In the genomic region with DNA sequence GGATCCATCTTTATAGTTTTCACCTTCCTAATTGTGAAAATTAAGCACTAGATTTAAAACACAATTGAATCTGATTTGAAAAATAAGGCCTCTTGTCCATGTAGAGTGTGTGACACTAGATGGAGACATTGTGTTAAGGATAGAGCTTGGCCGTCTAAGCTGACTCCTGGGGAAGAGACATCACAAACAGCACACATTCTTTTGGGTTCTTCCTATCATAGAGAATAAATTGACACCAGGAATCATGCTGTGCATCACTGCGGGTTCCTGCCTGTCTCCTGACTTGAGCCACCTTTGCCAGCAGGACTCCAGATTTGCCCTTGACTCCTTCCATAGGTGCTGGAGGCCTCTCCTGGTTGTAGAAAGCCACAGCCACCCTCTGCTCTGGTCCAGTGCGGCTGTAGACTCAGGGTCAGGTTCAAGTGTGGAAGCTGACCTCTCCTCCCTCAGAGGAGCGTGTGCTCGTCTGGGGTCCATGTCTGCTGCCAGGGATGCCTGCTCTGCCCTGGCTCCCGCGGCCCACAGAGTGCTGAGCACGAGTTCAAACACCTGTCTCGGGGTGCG, we compare ENCODE assay signal across 8 cellular contexts. TPM values are rescaled to one million over a fixed set of nuclear protein-coding genes. Genes with fewer than 3 reads are reported as not detected.
A peak's percentile ranks its signal among the peaks of the same experiment; 100 is the strongest.
DNase-seq lines count a peak whose midpoint lies in the region; ATAC-seq, FAIRE-seq and TF ChIP-seq lines count a peak whose summit lies in the region.

No MANE protein-coding gene starts in this region.

- DNase-seq in GM06990 (ENCODE audit: extremely low read depth, insufficient read length): peak; percentile 41
- DNase-seq in NCI-H1105 (lab: John Stamatoyannopoulos, UW): peak; percentile 44
- peak; percentile 87 for DNase-seq in SIG-M5 treated with dmso at 0.1 percent for 504 hours (lab: John Stamatoyannopoulos, UW; ENCODE audit: unreplicated experiment)
- peak; percentile 86 to 91 for DNase-seq in dermis microvascular lymphatic vessel endothelial cell (ENCODE audit: low read depth in 2 of 2)
- DNase-seq in medulla oblongata (ENCODE audit: extremely low spot score): peak; percentile 84
- no peak for DNase-seq in vagina (ENCODE audit: extremely low spot score in 2 of 2)

- H3K9me3 ChIP-seq in vagina: no peaks in the 10 kb centered on the region

- H3K4me1 ChIP-seq in vagina: peaks cover 11% of the 10 kb centered on the region

- H3K27ac ChIP-seq in vagina: no peak overlapping the region

- ATAC-seq in HG02610 (IDR thresholded peaks at IDR 0.05; ENCODE audit: unreplicated experiment): peak; percentile 71

- intact Hi-C loops in vagina (cut with DNase I): loop anchor here (10.0 kb wide), 1 partner anchor 112 kb away; the partner anchor contains the start of gene ANKRD33B

- no peaks in the 10 kb centered on the region for H3K36me3 ChIP-seq in GM06990 (ENCODE audit: control insufficient read depth, insufficient read depth, low read length)
- no peaks in the 10 kb centered on the region for H3K36me3 ChIP-seq in vagina

- no peak overlapping the region for H3K4me3 ChIP-seq in GM06990 (replicated peaks; ENCODE audit: low read depth, low read length)
- no peak overlapping the region for H3K4me3 ChIP-seq in vagina

- peak; percentile 91 for FAIRE-seq in A204.1 (lab: Jason Lieb, UNC)

- H3K27me3 ChIP-seq in GM06990 (replicated peaks; ENCODE audit: control insufficient read depth, insufficient read depth, low read length) (no peaks in the 10 kb centered on the region), vagina (no peaks in the 10 kb centered on the region)

- TF ChIP-seq CTCF in GM06990 (IDR thresholded peaks at IDR 0.05; ENCODE audit: insufficient read depth, low read length, poor library complexity, severe bottlenecking): peak; percentile 66
- TF ChIP-seq CTCF in vagina (IDR thresholded peaks at IDR 0.05): peak in 2 of 3 experiments; percentile 46 to 69

- no peak for TF ChIP-seq POLR2A in vagina (IDR thresholded peaks at IDR 0.05)

RNA-seq across cellular contexts. Expression of gene ROPN1L, which starts 11.2 kb away (rescaled TPM):
- total RNA-seq in dermis microvascular lymphatic vessel endothelial cell (1.6 and 2.2 TPM in 2 replicates), vagina (4.2 TPM)

Comparison
In these comparisons a context has a peak if more than half of its experiments do, and no peak if none do; other contexts are left out.
1. DNase-seq: peak in GM06990 (single experiment), NCI-H1105 (single experiment), SIG-M5 treated with dmso at 0.1 percent for 504 hours (single experiment), dermis microvascular lymphatic vessel endothelial cell (2 of 2) and medulla oblongata (single experiment); none in vagina (0 of 2).